Comparison of ENCODE assay signal across 29 cellular contexts in the genomic region with DNA sequence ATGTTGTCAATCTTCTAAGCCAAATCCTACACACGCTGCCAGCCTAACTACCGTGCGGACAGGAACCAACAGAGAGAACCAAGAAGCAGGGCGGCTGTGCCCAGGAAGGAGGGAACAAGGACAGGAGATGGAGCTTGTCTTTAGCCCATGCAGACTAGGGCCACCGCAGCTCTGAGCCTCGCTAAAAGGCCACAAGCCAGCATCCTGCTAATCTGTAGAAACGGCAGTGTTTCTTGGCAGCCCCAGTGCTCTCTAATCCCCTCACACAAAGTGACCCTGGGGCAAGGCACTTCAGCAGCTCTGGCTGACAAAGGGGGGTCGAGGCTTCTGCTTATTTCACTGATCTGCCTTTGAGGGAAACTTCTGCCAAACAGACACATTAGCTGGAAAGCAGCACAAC. TPM values are rescaled to one million over a fixed set of nuclear protein-coding genes. Genes with fewer than 3 reads are reported as not detected.
DNase-seq lines count a peak whose midpoint lies in the region; ATAC-seq, FAIRE-seq and TF ChIP-seq lines count a peak whose summit lies in the region.
"Had no signal": no experiment of that assay in that cellular context is flagged by ENCODE, and none has a peak within 500 bp of the region (broad histone marks: within the 10 kb centered on the region; RNA-seq: fewer than 3 reads in every experiment).

No MANE protein-coding gene starts in this region.

- no peak overlapping the region for H2BK5ac ChIP-seq in neuronal stem cell (ENCODE audit: low read length)

- H4K20me1 ChIP-seq in K562 (replicated peaks; ENCODE audit: control insufficient read depth, insufficient read depth, low read length): 0 out of 2 replicates have a peak, but pooled peaks cover 6% of the 10 kb centered on the region

- no peak for TF ChIP-seq POLR2A in K562 (conservative IDR thresholded peaks at IDR 0.05)

- no peak for TF ChIP-seq RAD21 in K562 (CRISPR knock-in tag; conservative IDR thresholded peaks at IDR 0.05 in 1 of 2, IDR thresholded peaks at IDR 0.05 in 1 of 2)

- H3K27me3 Mint-ChIP-seq in immature natural killer cell (ENCODE audit: low read depth in 3 of 3): peaks cover 3 to 11% (median 9%) of the 10 kb centered on the region in 3 donors

- H3K27me3 ChIP-seq in K562 (ENCODE audit: control insufficient read depth in 2 of 2, insufficient read depth in 2 of 2, low read length in 2 of 2) (peaks cover 45 to 95% of the 10 kb centered on the region in 2 experiments), neuronal stem cell (ENCODE audit: control insufficient read depth in 3 of 3, insufficient read depth in 3 of 3, low read depth in 1 of 3, low read length in 3 of 3) (no peaks in the 10 kb centered on the region)
- H3K27me3 ChIP-seq: testis, uterus had no signal

- H3K4me1 ChIP-seq in K562 (replicated peaks in 1 of 2; ENCODE audit: control insufficient read depth in 2 of 2, insufficient read depth in 2 of 2, low read length in 2 of 2): no peaks in the 10 kb centered on the region; a peak in 1 of 5 replicates
- peaks cover 18 to 44% of the 10 kb centered on the region in 2 donors for H3K4me1 ChIP-seq in neuronal stem cell (ENCODE audit: control insufficient read depth in 2 of 2, insufficient read depth in 1 of 2, low read depth in 1 of 2, low read length in 2 of 2)
- H3K4me1 ChIP-seq: uterus had no signal

- ATAC-seq in left cardiac atrium: peak; percentile 13 to 61
- no peak for ATAC-seq in left ventricle myocardium superior
- peak; percentile 12; the same call in 1 of the 3 replicates for ATAC-seq in K562
- ATAC-seq in GM21526 (IDR thresholded peaks at IDR 0.05; ENCODE audit: low FRiP score, unreplicated experiment): no peak
- no peak for ATAC-seq in HG03432 (IDR thresholded peaks at IDR 0.05; ENCODE audit: unreplicated experiment)
- ATAC-seq: activated CD8-positive, alpha-beta T cell treated with anti-CD3 and anti-CD28 coated beads for 36 hours; esophagus mucosa; stimulated activated naive CD8-positive, alpha-beta T cell treated with anti-CD3 and anti-CD28 coated beads, Interleukin-15, Interleukin-2, amounts not matched to agents 100 U/mL and 50 U/mL, for 24 hours had no signal

- no peak overlapping the region for H3K27ac Mint-ChIP-seq in immature natural killer cell
- H3K27ac Mint-ChIP-seq: activated CD8-positive, alpha-beta T cell treated with anti-CD3 and anti-CD28 coated beads for 36 hours; mesothelial cell of epicardium had no signal

- no TSS peak for BruUV-seq in K562 (replicated peaks; lab: Mats Ljungman, UMichigan)

- no peak overlapping the region for H3K18ac ChIP-seq in neuronal stem cell (ENCODE audit: low read length)

- DNase-seq in left cardiac atrium: no peak
- no peak for DNase-seq in left ventricle myocardium superior
- DNase-seq in K562 (ENCODE audit: extremely low read depth in 1 of 4, low spot score in 3 of 4): no peak
- DNase-seq in neuronal stem cell (ENCODE audit: low spot score): peak; percentile 55
- no peak for DNase-seq in NCI-H1417 treated with DMSO at 0.1 percent for 48 hours (lab: John Stamatoyannopoulos, UW)
- DNase-seq in immature natural killer cell: no peak
- DNase-seq: activated CD4-positive, alpha-beta T cell treated with anti-CD3 and anti-CD28 coated beads for 1 hour; activated CD8-positive, alpha-beta T cell treated with anti-CD3 and anti-CD28 coated beads for 36 hours; activated naive CD8-positive, alpha-beta T cell treated with anti-CD3 and anti-CD28 coated beads, Interleukin-2, amount 10 ng/mL, durations not matched to agents 7 days and 5 days; AML-193; cortex of kidney; naive B cell; NCI-H1048; NCI-H187; NCI-H510A; stimulated activated CD4-positive, alpha-beta T cell treated with anti-CD3 and anti-CD28 coated beads, Interleukin-2, amount 100 ng/mL, for 24 hours; stimulated activated naive CD8-positive, alpha-beta T cell treated with anti-CD3 and anti-CD28 coated beads, Interleukin-15, Interleukin-2, amounts not matched to agents 100 U/mL and 50 U/mL, for 24 hours; testis; uterus had no signal

- no peak for TF ChIP-seq EP300 in K562 (IDR thresholded peaks at IDR 0.05; ENCODE audit: low read length)

- H3K23ac ChIP-seq in neuronal stem cell (ENCODE audit: low read depth, low read length, poor library complexity): no peak overlapping the region

- 3% methylated on average over 8 of the region's 8 CpGs for WGBS in K562 (ENCODE audit: insufficient coverage, low coverage, missing lambda C conversion rate)
- no CpG with 5 or more reads among the region's 8 CpGs for WGBS in neuronal stem cell (ENCODE audit: extremely low coverage in 2 of 2, insufficient read length in 2 of 2, insufficient replicate concordance in 1 of 2), 2 donors

- peak overlapping the region in 1 of 2 experiments; percentile 13; a peak in 1 of 4 replicates for H3K9ac ChIP-seq in K562 (ENCODE audit: insufficient read depth in 1 of 2, low read depth in 2 of 2, low read length in 2 of 2)
- H3K9ac ChIP-seq in neuronal stem cell (ENCODE audit: low read depth, low read length, poor library complexity): no peak overlapping the region

- no peak overlapping the region for H4K8ac ChIP-seq in neuronal stem cell (ENCODE audit: low read depth, low read length)

- intact Hi-C loops in left cardiac atrium (cut with DNase I) (no loop called here), left ventricle myocardium superior (cut with micrococcal nuclease) (no loop called here), K562 (cut with micrococcal nuclease) (loop anchor here (10.0 kb wide), 1 partner anchor 173 kb away; no protein-coding TSS in a partner anchor)

- H3K36me3 Mint-ChIP-seq in immature natural killer cell: peaks cover 0 to 3% (median 3%) of the 10 kb centered on the region in 3 donors
- H3K36me3 Mint-ChIP-seq: activated naive CD8-positive, alpha-beta T cell treated with anti-CD3 and anti-CD28 coated beads, Interleukin-2, amount 10 ng/mL, durations not matched to agents 7 days and 5 days; CD4-positive, alpha-beta memory T cell; naive B cell had no signal

- H2AFZ ChIP-seq in K562 (ENCODE audit: low read depth, low read length) (no peak overlapping the region), neuronal stem cell (ENCODE audit: low read length) (no peak overlapping the region)

- no peak for FAIRE-seq in K562 (lab: Jason Lieb, UNC)
- FAIRE-seq: D721Med, H1, islet of Langerhans, TTC549 had no signal

- H3K36me3 ChIP-seq in K562 (ENCODE audit: control insufficient read depth, insufficient read depth, low read length) (no peaks in the 10 kb centered on the region), neuronal stem cell (replicated peaks in 1 of 2; ENCODE audit: control insufficient read depth in 2 of 2, insufficient read depth in 2 of 2, low read length in 2 of 2) (peaks cover 83 to 96% of the 10 kb centered on the region in 2 donors)
- H3K36me3 ChIP-seq: uterus had no signal

- H3K27ac ChIP-seq in K562 (ENCODE audit: extremely low read depth, low read depth, low read length): no peak overlapping the region
- H3K27ac ChIP-seq in neuronal stem cell (replicated peaks; ENCODE audit: low read length): peak overlapping the region; percentile 56
- H3K27ac ChIP-seq: testis, uterus had no signal

- no peak overlapping the region for H3K4me3 Mint-ChIP-seq in immature natural killer cell
- H3K4me3 Mint-ChIP-seq: activated CD8-positive, alpha-beta T cell treated with anti-CD3 and anti-CD28 coated beads for 36 hours; mesothelial cell of epicardium had no signal

- CTCF ChIA-PET in K562 (lab: Yijun Ruan, JAX; ENCODE audit: low intra/inter-chr PET ratio): interaction anchor here (0.6 to 1.6 kb wide), 2 partner anchors 198 to 805 kb away, joined by 3 to 4 read pairs; no protein-coding TSS in a partner anchor

- H3K14ac ChIP-seq in neuronal stem cell (ENCODE audit: low read length): no peak overlapping the region

- H3K4me1 Mint-ChIP-seq in immature natural killer cell: peaks cover 17 to 18% of the 10 kb centered on the region in 2 donors

- no peaks in the 10 kb centered on the region for H3K9me1 ChIP-seq in K562 (ENCODE audit: control insufficient read depth, insufficient read depth, low read length)

- H3K4me2 ChIP-seq in K562 (ENCODE audit: insufficient read depth, low read length): no peak overlapping the region
- no peak overlapping the region for H3K4me2 ChIP-seq in neuronal stem cell (ENCODE audit: insufficient read depth, low read length, poor library complexity, severe bottlenecking)

- no peak overlapping the region for H2BK15ac ChIP-seq in neuronal stem cell (ENCODE audit: low read length)

- POLR2A ChIA-PET in K562 (lab: Yijun Ruan, JAX): interaction anchor here (0.7 kb wide), 1 partner anchor 229 kb away, joined by 3 read pairs; no protein-coding TSS in a partner anchor

- H3K79me2 ChIP-seq in K562 (ENCODE audit: control insufficient read depth, insufficient read depth, low read length): no peaks in the 10 kb centered on the region

- no peaks in the 10 kb centered on the region for H3K9me3 ChIP-seq in K562 (replicated peaks; ENCODE audit: control insufficient read depth, insufficient read depth, low read depth, low read length)
- no peaks in the 10 kb centered on the region for H3K9me3 ChIP-seq in neuronal stem cell (replicated peaks in 1 of 2; ENCODE audit: control insufficient read depth in 2 of 2, insufficient read depth in 1 of 2, low read depth in 1 of 2, low read length in 2 of 2)
- H3K9me3 ChIP-seq: testis, uterus had no signal

- H2BK12ac ChIP-seq in neuronal stem cell (ENCODE audit: low read length): no peak overlapping the region

- no peak for TF ChIP-seq CTCF in K562 (IDR thresholded peaks at IDR 0.05 in 2 of 3, conservative IDR thresholded peaks at IDR 0.05 in 1 of 3; ENCODE audit: insufficient read depth in 2 of 3, low read depth in 1 of 3, low read length in 3 of 3)

- peaks cover 0 to 2% (median 0%) of the 10 kb centered on the region in 6 donors for H3K9me3 Mint-ChIP-seq in immature natural killer cell
- H3K9me3 Mint-ChIP-seq: activated CD8-positive, alpha-beta T cell treated with anti-CD3 and anti-CD28 coated beads for 36 hours; activated naive CD8-positive, alpha-beta T cell treated with anti-CD3 and anti-CD28 coated beads, Interleukin-2, amount 10 ng/mL, durations not matched to agents 7 days and 5 days; mesothelial cell of epicardium had no signal

- H3K79me1 ChIP-seq in neuronal stem cell (ENCODE audit: low read depth, low read length): peaks cover 4% of the 10 kb centered on the region

- no peak overlapping the region for H2AK5ac ChIP-seq in neuronal stem cell (ENCODE audit: low read depth, low read length)

- H4K91ac ChIP-seq in neuronal stem cell (ENCODE audit: low read depth, low read length, poor library complexity): no peak overlapping the region

- H3K4me3 ChIP-seq in K562: no peak overlapping the region
- no peak overlapping the region for H3K4me3 ChIP-seq in neuronal stem cell (ENCODE audit: low read length in 2 of 2)
- H3K4me3 ChIP-seq: testis, uterus had no signal

- no peak overlapping the region for H3K4ac ChIP-seq in neuronal stem cell (ENCODE audit: low read length)

- in situ Hi-C loops in K562 (cut with MboI): no loop called here

- no peak overlapping the region for H2BK120ac ChIP-seq in neuronal stem cell (ENCODE audit: low read depth, low read length)

RNA-seq across cellular contexts. Expression of gene COL2A1, which starts 12.7 kb away (rescaled TPM):
- total RNA-seq in left cardiac atrium (not detected), left ventricle myocardium superior (0.25 TPM), K562 (2014; rRNA removed) (not detected in 2 replicates), K562 (2014; rRNA removed; fragmentation: Illumina TruSeq; extraction: Trizol) (not detected in 2 replicates), K562 (2015; rRNA removed; fragmentation: Illumina TruSeq; extraction: Trizol) (not detected in 2 replicates), K562 (2021) (not detected in 2 replicates)
- not detected in 2 replicates for total RNA-seq in K562 (2011; cell fraction: chromatin; rRNA removed; ENCODE audit: low replicate concordance)
- total RNA-seq in K562 (2011; cell fraction: nucleolus; rRNA removed): not detected in 2 replicates
- total RNA-seq in K562 (2011; cell fraction: nucleoplasm; rRNA removed): not detected in 2 replicates
- polyA plus RNA-seq in K562 (2011; rRNA removed) (0.01 TPM in 1 of 2 replicates, not detected in the other), K562 (2014; fragmentation: Illumina TruSeq; extraction: Trizol) (not detected in 2 replicates), K562 (2014; fragmentation: Nextera tagmentation; extraction: Ambion mirVana) (not detected), K562 (2014; rRNA removed) (0.46 TPM in 1 of 2 replicates, not detected in the other), immature natural killer cell (not detected)
- polyA plus RNA-seq in K562 (2011; cell fraction: cytosol; rRNA removed): not detected in 2 replicates
- polyA plus RNA-seq in K562 (2011; cell fraction: nucleus; rRNA removed): 0.04 and 0.10 TPM in 2 replicates
- 0.03 TPM in 1 of 2 replicates, not detected in the other for polyA plus RNA-seq in K562 (2012)
- not detected in 2 replicates for polyA minus RNA-seq in K562 (2011; rRNA and poly(A)+ RNA removed)
- not detected in 2 replicates for polyA minus RNA-seq in K562 (2011; cell fraction: cytosol; rRNA and poly(A)+ RNA removed)
- not detected in 2 replicates for polyA minus RNA-seq in K562 (2011; cell fraction: nucleus; rRNA and poly(A)+ RNA removed)
- 481 TPM for polyA plus RNA-seq in neuronal stem cell (2013, experiment 1 of 2)
- polyA plus RNA-seq in neuronal stem cell (2013, experiment 2 of 2): 461 TPM
- total RNA-seq: activated naive CD8-positive, alpha-beta T cell treated with anti-CD3 and anti-CD28 coated beads, Interleukin-2, amount 10 ng/mL, durations not matched to agents 7 days and 5 days; CD4-positive, alpha-beta memory T cell; esophagus mucosa; T-helper 1 cell treated with Interleukin-12 subunit alpha and Interleukin-12 subunit beta and Interleukin-4 antibody, amounts not matched to agents 30 ng/mL and 1 ng/mL, for 36 hours had no signal
- polyA plus RNA-seq: CD4-positive, alpha-beta memory T cell had no signal

RNA-seq across cellular contexts. Expression of gene TMEM106C, which starts 28.2 kb away (rescaled TPM):
- total RNA-seq in left cardiac atrium: 10 to 100 TPM; 47.9 to 54.9 TPM
- 46.8 TPM for total RNA-seq in left ventricle myocardium superior
- total RNA-seq in K562 (2011; cell fraction: chromatin; rRNA removed; ENCODE audit: low replicate concordance): 105 and 129 TPM in 2 replicates
- 120 and 140 TPM in 2 replicates for total RNA-seq in K562 (2011; cell fraction: nucleolus; rRNA removed)
- 128 and 132 TPM in 2 replicates for total RNA-seq in K562 (2011; cell fraction: nucleoplasm; rRNA removed)
- 37.2 and 37.6 TPM in 2 replicates for total RNA-seq in K562 (2014; rRNA removed)
- 56.8 and 57.2 TPM in 2 replicates for total RNA-seq in K562 (2014; rRNA removed; fragmentation: Illumina TruSeq; extraction: Trizol)
- total RNA-seq in K562 (2015; rRNA removed; fragmentation: Illumina TruSeq; extraction: Trizol): 56.8 and 59.3 TPM in 2 replicates
- 44.6 and 47.3 TPM in 2 replicates for total RNA-seq in K562 (2021)
- polyA plus RNA-seq in K562 (2011; rRNA removed): 159 and 183 TPM in 2 replicates
- polyA plus RNA-seq in K562 (2011; cell fraction: cytosol; rRNA removed): 127 and 142 TPM in 2 replicates
- polyA plus RNA-seq in K562 (2011; cell fraction: nucleus; rRNA removed): 202 and 225 TPM in 2 replicates
- 68.2 and 134 TPM in 2 replicates for polyA plus RNA-seq in K562 (2012)
- polyA plus RNA-seq in K562 (2014; fragmentation: Illumina TruSeq; extraction: Trizol): 86.3 and 89.1 TPM in 2 replicates
- polyA plus RNA-seq in K562 (2014; fragmentation: Nextera tagmentation; extraction: Ambion mirVana): 100 to 1,000 TPM; 134 to 158 TPM
- 52.6 and 61.5 TPM in 2 replicates for polyA plus RNA-seq in K562 (2014; rRNA removed)
- 95.3 and 145 TPM in 2 replicates for polyA minus RNA-seq in K562 (2011; rRNA and poly(A)+ RNA removed)
- 33.7 and 40.3 TPM in 2 replicates for polyA minus RNA-seq in K562 (2011; cell fraction: cytosol; rRNA and poly(A)+ RNA removed)
- polyA minus RNA-seq in K562 (2011; cell fraction: nucleus; rRNA and poly(A)+ RNA removed): 68.3 and 93.2 TPM in 2 replicates
- 71.6 TPM for polyA plus RNA-seq in neuronal stem cell (2013, experiment 1 of 2)
- polyA plus RNA-seq in neuronal stem cell (2013, experiment 2 of 2): 70.1 TPM
- polyA plus RNA-seq in immature natural killer cell: 10 to 100 TPM; 56.9 to 73.5 (median 62.6) TPM

Comparison
In these comparisons a context has a peak if more than half of its experiments do, and no peak if none do; other contexts are left out.
1. ATAC-seq: peak in left cardiac atrium (2 of 2) and K562 (single experiment); none in left ventricle myocardium superior (single experiment), GM21526 (single experiment) and HG03432 (single experiment).